In genomic region chr2:172108587-172108930, GRCh38 we compare ENCODE assay signal across 1 cellular context.
TF ChIP-seq lines count a peak whose summit lies in the region.

No MANE protein-coding gene starts in this region.

TF ChIP-seq in SK-N-SH treated with all-trans-retinoic acid at 6 μM for 48 hours, 23 proteins besides CTCF, POLR2A, EP300 and RAD21 (continued from another document):
- TF ChIP-seq TSHZ2 (CRISPR knock-in tag; IDR thresholded peaks at IDR 0.05), result no peak
- no peak for TF ChIP-seq RARB (CRISPR knock-in tag; IDR thresholded peaks at IDR 0.05)
- no peak for TF ChIP-seq ISL1 (CRISPR knock-in tag; IDR thresholded peaks at IDR 0.05)
